Comparison of ENCODE assay signal across 13 cellular contexts in the genomic region with DNA sequence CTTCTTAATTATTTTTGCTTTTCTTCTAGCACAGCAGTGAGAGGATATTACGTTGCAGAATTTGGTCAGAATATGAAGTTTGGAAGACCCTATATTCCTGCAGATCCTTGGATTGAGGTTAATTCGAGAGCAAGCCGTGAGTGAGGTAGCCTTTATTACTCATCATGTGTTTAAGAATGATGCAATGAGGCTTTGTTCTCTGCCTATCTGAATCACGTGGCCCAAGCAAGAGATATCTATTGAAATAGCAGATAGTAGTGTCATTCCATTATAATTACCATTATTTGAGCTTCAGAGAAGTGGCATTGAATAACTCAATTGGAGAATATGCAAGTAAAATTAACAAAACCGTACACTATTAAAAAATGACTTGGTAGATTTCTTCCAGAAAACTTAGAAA.
"Had no signal": no experiment of that assay in that cellular context is flagged by ENCODE, and none has a peak within 500 bp of the region (broad histone marks: within the 10 kb centered on the region; RNA-seq: fewer than 3 reads in every experiment).

No MANE protein-coding gene starts in this region.

- DNase-seq: activated CD4-positive, alpha-beta T cell treated with anti-CD3 and anti-CD28 coated beads for 48 hours; activated naive CD4-positive, alpha-beta T cell treated with anti-CD3 and anti-CD28 coated beads, Interleukin-2, amount 10 ng/mL, durations not matched to agents 7 days and 5 days; body of pancreas; cerebellar nuclear complex; dermis blood vessel endothelial cell; mammary epithelial cell; stimulated activated CD4-positive, alpha-beta T cell treated with anti-CD3 and anti-CD28 coated beads, Interleukin-4, amount 100 ng/mL, for 1 hour; stimulated activated CD8-positive, alpha-beta memory T cell treated with anti-CD3 and anti-CD28 coated beads, Interleukin-4, amount 100 ng/mL, for 48 hours; stimulated activated naive CD8-positive, alpha-beta T cell treated with anti-CD3 and anti-CD28 coated beads, Interleukin-15, Interleukin-2, amounts not matched to agents 100 U/mL and 50 U/mL, for 24 hours; T-helper 1 cell had no signal

- H3K4me1 ChIP-seq: body of pancreas had no signal

- H3K4me3 Mint-ChIP-seq: activated naive CD4-positive, alpha-beta T cell treated with anti-CD3 and anti-CD28 coated beads, Interleukin-2, amount 10 ng/mL, durations not matched to agents 7 days and 5 days; natural killer cell treated with Interleukin-12 subunit alpha and Interleukin-12 subunit beta and Interleukin-15 and Interleukin-18, amount 100 ng/mL, for 72 hours had no signal

- H3K9me3 Mint-ChIP-seq: activated naive CD4-positive, alpha-beta T cell treated with anti-CD3 and anti-CD28 coated beads, Interleukin-2, amount 10 ng/mL, durations not matched to agents 7 days and 5 days had no signal

- H3K36me3 Mint-ChIP-seq: activated naive CD4-positive, alpha-beta T cell treated with anti-CD3 and anti-CD28 coated beads, Interleukin-2, amount 10 ng/mL, durations not matched to agents 7 days and 5 days; natural killer cell treated with Interleukin-12 subunit alpha and Interleukin-12 subunit beta and Interleukin-15 and Interleukin-18, amount 100 ng/mL, for 72 hours had no signal

- H3K27ac ChIP-seq: body of pancreas, VCaP had no signal

- H3K4me3 ChIP-seq: body of pancreas had no signal

- FAIRE-seq: islet of Langerhans had no signal

- H3K27ac Mint-ChIP-seq: activated naive CD4-positive, alpha-beta T cell treated with anti-CD3 and anti-CD28 coated beads, Interleukin-2, amount 10 ng/mL, durations not matched to agents 7 days and 5 days; natural killer cell treated with Interleukin-12 subunit alpha and Interleukin-12 subunit beta and Interleukin-15 and Interleukin-18, amount 100 ng/mL, for 72 hours had no signal

- H3K27me3 ChIP-seq: body of pancreas had no signal

- H3K27me3 Mint-ChIP-seq: activated naive CD4-positive, alpha-beta T cell treated with anti-CD3 and anti-CD28 coated beads, Interleukin-2, amount 10 ng/mL, durations not matched to agents 7 days and 5 days; natural killer cell treated with Interleukin-12 subunit alpha and Interleukin-12 subunit beta and Interleukin-15 and Interleukin-18, amount 100 ng/mL, for 72 hours had no signal

- H3K4me1 Mint-ChIP-seq: activated naive CD4-positive, alpha-beta T cell treated with anti-CD3 and anti-CD28 coated beads, Interleukin-2, amount 10 ng/mL, durations not matched to agents 7 days and 5 days had no signal

- H3K9me3 ChIP-seq: body of pancreas had no signal
